Comparison of ENCODE assay signal across 29 cellular contexts in genomic region chr3:31693346-31693745, GRCh38.
"Had no signal": no experiment of that assay in that cellular context is flagged by ENCODE, and none has a peak within 500 bp of the region (broad histone marks: within the 10 kb centered on the region; RNA-seq: fewer than 3 reads in every experiment).

No MANE protein-coding gene starts in this region.

- H3K27me3 Mint-ChIP-seq: activated CD4-positive, alpha-beta memory T cell treated with anti-CD3 and anti-CD28 coated beads for 36 hours; activated CD4-positive, alpha-beta T cell treated with anti-CD3 and anti-CD28 coated beads for 36 hours; activated CD4-positive, alpha-beta T cell treated with anti-CD3 and anti-CD28 coated beads, Interleukin-2, amount 10 ng/mL, durations not matched to agents 24 days and 14 days; activated CD8-positive, alpha-beta memory T cell treated with anti-CD3 and anti-CD28 coated beads, Interleukin-2, amount 10 ng/mL, durations not matched to agents 7 days and 5 days; activated naive CD4-positive, alpha-beta T cell treated with anti-CD3 and anti-CD28 coated beads, Interleukin-2, amount 10 ng/mL, durations not matched to agents 7 days and 5 days; activated naive CD8-positive, alpha-beta T cell treated with anti-CD3 and anti-CD28 coated beads, Interleukin-2, amount 10 ng/mL, durations not matched to agents 7 days and 5 days; central memory CD8-positive, alpha-beta T cell; dendritic cell treated with granulocyte-macrophage colony-stimulating factor and Interleukin-4, amounts not matched to agents 40 ng/mL and 50 ng/mL, for 4 days had no signal

- H3K4me3 ChIP-seq: ascending aorta, breast epithelium, coronary artery, dorsolateral prefrontal cortex had no signal

- H3K27ac Mint-ChIP-seq: activated CD4-positive, alpha-beta memory T cell treated with anti-CD3 and anti-CD28 coated beads for 36 hours; activated CD4-positive, alpha-beta T cell treated with anti-CD3 and anti-CD28 coated beads for 36 hours; activated CD4-positive, alpha-beta T cell treated with anti-CD3 and anti-CD28 coated beads, Interleukin-2, amount 10 ng/mL, durations not matched to agents 24 days and 14 days; activated CD8-positive, alpha-beta memory T cell treated with anti-CD3 and anti-CD28 coated beads, Interleukin-2, amount 10 ng/mL, durations not matched to agents 7 days and 5 days; activated CD8-positive, alpha-beta T cell treated with anti-CD3 and anti-CD28 coated beads, Interleukin-2, amount 10 ng/mL, durations not matched to agents 7 days and 5 days; activated naive CD4-positive, alpha-beta T cell treated with anti-CD3 and anti-CD28 coated beads, Interleukin-2, amount 10 ng/mL, durations not matched to agents 7 days and 5 days; activated naive CD4-positive, alpha-beta T cell treated with anti-CD3 and anti-CD28 coated beads, Interleukin-2, amount 50 U/mL, for 72 hours; activated naive CD8-positive, alpha-beta T cell treated with anti-CD3 and anti-CD28 coated beads, Interleukin-2, amount 10 ng/mL, durations not matched to agents 7 days and 5 days; brain; dendritic cell treated with granulocyte-macrophage colony-stimulating factor and Interleukin-4, amounts not matched to agents 40 ng/mL and 50 ng/mL, for 4 days; endodermal cell had no signal

- H3K9me3 ChIP-seq: ascending aorta, breast epithelium had no signal

- H3K4me3 Mint-ChIP-seq: activated CD4-positive, alpha-beta memory T cell treated with anti-CD3 and anti-CD28 coated beads for 36 hours; activated CD4-positive, alpha-beta T cell treated with anti-CD3 and anti-CD28 coated beads for 36 hours; activated CD4-positive, alpha-beta T cell treated with anti-CD3 and anti-CD28 coated beads, Interleukin-2, amount 10 ng/mL, durations not matched to agents 24 days and 14 days; activated CD8-positive, alpha-beta memory T cell treated with anti-CD3 and anti-CD28 coated beads, Interleukin-2, amount 10 ng/mL, durations not matched to agents 7 days and 5 days; activated CD8-positive, alpha-beta T cell treated with anti-CD3 and anti-CD28 coated beads, Interleukin-2, amount 10 ng/mL, durations not matched to agents 7 days and 5 days; activated naive CD4-positive, alpha-beta T cell treated with anti-CD3 and anti-CD28 coated beads, Interleukin-2, amount 10 ng/mL, durations not matched to agents 7 days and 5 days; activated naive CD8-positive, alpha-beta T cell treated with anti-CD3 and anti-CD28 coated beads, Interleukin-2, amount 10 ng/mL, durations not matched to agents 7 days and 5 days; brain; central memory CD8-positive, alpha-beta T cell; dendritic cell treated with granulocyte-macrophage colony-stimulating factor and Interleukin-4, amounts not matched to agents 40 ng/mL and 50 ng/mL, for 4 days; endodermal cell had no signal

- H3K36me3 ChIP-seq: ascending aorta, breast epithelium had no signal

- H3K36me3 Mint-ChIP-seq: activated naive CD4-positive, alpha-beta T cell treated with anti-CD3 and anti-CD28 coated beads, Interleukin-2, amount 10 ng/mL, durations not matched to agents 7 days and 5 days had no signal

- H3K27ac ChIP-seq: ascending aorta, breast epithelium, coronary artery, dorsolateral prefrontal cortex had no signal

- DNase-seq: activated CD4-positive, alpha-beta memory T cell treated with anti-CD3 and anti-CD28 coated beads for 36 hours; activated CD4-positive, alpha-beta T cell treated with anti-CD3 and anti-CD28 coated beads, Interleukin-2, amount 10 ng/mL, durations not matched to agents 24 days and 14 days; activated CD4-positive, CD25-positive, alpha-beta regulatory T cell; activated CD4-positive, CD25-positive, alpha-beta regulatory T cell treated with anti-CD3 and anti-CD28 coated beads, Interleukin-2, amount 50 U/mL, for 72 hours; activated CD8-positive, alpha-beta memory T cell treated with anti-CD3 and anti-CD28 coated beads, Interleukin-2, amount 10 ng/mL, durations not matched to agents 7 days and 5 days; activated CD8-positive, alpha-beta memory T cell treated with anti-CD3 and anti-CD28 coated beads, Interleukin-2, amount 50 U/mL, for 4 hours; activated CD8-positive, alpha-beta T cell treated with anti-CD3 and anti-CD28 coated beads, Interleukin-2, amount 10 ng/mL, durations not matched to agents 7 days and 5 days; activated gamma-delta T cell; activated naive CD4-positive, alpha-beta T cell; activated naive CD4-positive, alpha-beta T cell treated with anti-CD3 and anti-CD28 coated beads, Interleukin-2, amount 10 ng/mL, durations not matched to agents 7 days and 5 days; activated naive CD8-positive, alpha-beta T cell treated with anti-CD3 and anti-CD28 coated beads, Interleukin-2, amount 10 ng/mL, durations not matched to agents 7 days and 5 days; activated T-cell treated with anti-CD3 and anti-CD28 coated beads, Interleukin-2, amount 50 U/mL, for 1 hour; activated T-cell treated with anti-CD3 and anti-CD28 coated beads, Interleukin-2, amount 50 U/mL, for 48 hours; dorsolateral prefrontal cortex; effector memory CD4-positive, alpha-beta T cell; foreskin fibroblast; head of caudate nucleus; T-helper 2 cell had no signal

- FAIRE-seq: frontal cortex had no signal

- ATAC-seq: activated CD8-positive, alpha-beta memory T cell treated with anti-CD3 and anti-CD28 coated beads, Interleukin-2, amount 10 ng/mL, durations not matched to agents 7 days and 5 days; activated CD8-positive, alpha-beta T cell treated with anti-CD3 and anti-CD28 coated beads, Interleukin-2, amount 10 ng/mL, durations not matched to agents 7 days and 5 days; activated naive CD4-positive, alpha-beta T cell treated with anti-CD3 and anti-CD28 coated beads, Interleukin-2, amount 50 U/mL, for 72 hours; esophagus mucosa had no signal

- H3K4me1 Mint-ChIP-seq: activated CD4-positive, alpha-beta T cell treated with anti-CD3 and anti-CD28 coated beads, Interleukin-2, amount 10 ng/mL, durations not matched to agents 24 days and 14 days; activated CD8-positive, alpha-beta memory T cell treated with anti-CD3 and anti-CD28 coated beads, Interleukin-2, amount 10 ng/mL, durations not matched to agents 7 days and 5 days; activated naive CD4-positive, alpha-beta T cell treated with anti-CD3 and anti-CD28 coated beads, Interleukin-2, amount 10 ng/mL, durations not matched to agents 7 days and 5 days; activated naive CD8-positive, alpha-beta T cell treated with anti-CD3 and anti-CD28 coated beads, Interleukin-2, amount 10 ng/mL, durations not matched to agents 7 days and 5 days; brain; central memory CD8-positive, alpha-beta T cell had no signal

- H3K4me1 ChIP-seq: breast epithelium had no signal

- H3K27me3 ChIP-seq: ascending aorta, breast epithelium, dorsolateral prefrontal cortex had no signal
